In the genomic region with DNA sequence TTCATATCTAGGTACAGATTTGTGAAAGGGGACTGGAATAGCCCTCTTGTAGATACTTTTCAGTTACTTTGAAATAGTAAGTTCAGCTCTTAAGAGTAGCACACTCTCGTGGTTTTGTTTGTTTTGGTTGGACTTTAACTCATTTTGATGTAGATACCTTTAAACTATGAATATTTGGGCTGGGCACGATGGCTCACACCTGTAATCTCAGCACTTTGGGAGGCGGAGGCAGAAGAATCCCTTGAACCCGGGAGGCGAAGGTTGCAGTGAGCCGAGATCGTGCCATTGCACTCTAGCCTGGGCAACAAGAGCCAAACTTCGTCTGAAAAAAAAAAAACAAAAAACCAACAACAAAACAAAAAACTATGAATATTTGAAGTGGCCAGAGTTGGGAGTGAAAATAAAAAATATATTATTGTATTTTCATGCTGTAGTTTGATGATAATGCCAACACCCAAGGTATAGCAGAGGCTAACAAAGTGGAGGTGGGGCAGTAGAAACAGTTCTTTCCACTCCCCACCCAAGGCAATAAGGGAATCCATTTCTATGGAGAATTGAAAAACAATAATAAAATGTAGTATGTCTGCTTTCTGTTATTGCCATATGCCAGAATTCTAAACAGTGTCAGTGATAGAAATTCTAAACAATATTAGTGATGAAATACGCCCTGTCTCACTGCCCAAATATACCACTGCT, we compare ENCODE assay signal across 9 cellular contexts. TPM values are rescaled to one million over a fixed set of nuclear protein-coding genes. Genes with fewer than 3 reads are reported as not detected.
DNase-seq lines count a peak whose midpoint lies in the region; ATAC-seq and TF ChIP-seq lines count a peak whose summit lies in the region.
"Had no signal": no experiment of that assay in that cellular context is flagged by ENCODE, and none has a peak within 500 bp of the region (broad histone marks: within the 10 kb centered on the region; RNA-seq: fewer than 3 reads in every experiment).

No MANE protein-coding gene starts in this region.

- H3K9me3 Mint-ChIP-seq in naive B cell: no peaks in the 10 kb centered on the region

- H3K4me3 ChIP-seq in A673 (ENCODE audit: low read depth, low read length, poor library complexity, severe bottlenecking) (peak overlapping the region; percentile 73), HL-60 (replicated peaks; ENCODE audit: insufficient read depth, low read length) (peak overlapping the region; percentile 68), cardiac fibroblast (replicated peaks in 1 of 2; ENCODE audit: low read depth in 2 of 2, low read length in 2 of 2) (peak overlapping the region; percentile 76 to 91)

- H3K27ac Mint-ChIP-seq in naive B cell: peak overlapping the region in 2 of 6 donors; percentile 7 to 51

- H3K27me3 ChIP-seq in A673 (replicated peaks; ENCODE audit: insufficient read depth, low read depth, low read length, poor library complexity) (no peaks in the 10 kb centered on the region), HL-60 (ENCODE audit: insufficient read depth, poor library complexity, severe bottlenecking) (no peaks in the 10 kb centered on the region)

- no peak for TF ChIP-seq CTCF in A673 (conservative IDR thresholded peaks at IDR 0.05; ENCODE audit: low read depth, low read length)
- no peak for TF ChIP-seq CTCF in HL-60 (IDR thresholded peaks at IDR 0.05; ENCODE audit: insufficient read depth, low read length)
- TF ChIP-seq CTCF in cardiac fibroblast (IDR thresholded peaks at IDR 0.05; ENCODE audit: low read depth, low read length): no peak

- peaks cover 36 to 51% (median 40%) of the 10 kb centered on the region in 3 donors for H3K4me1 Mint-ChIP-seq in naive B cell

- H3K4me3 Mint-ChIP-seq in naive B cell: peak overlapping the region; percentile 78 to 99 (median 98)

- ATAC-seq in naive B cell (ENCODE audit: low read depth in 2 of 2): no peak

- peaks cover 14% of the 10 kb centered on the region for H3K36me3 ChIP-seq in A673 (ENCODE audit: insufficient read depth, low read length, poor library complexity, severe bottlenecking)

- POLR2A ChIA-PET in A673 (lab: Charles Lee; ENCODE audit: low non-redundant PET): no interaction called here

- BruUV-seq in A673 (replicated peaks; lab: Mats Ljungman, UMichigan): no TSS peak

- CTCF ChIA-PET in A673 (lab: Charles Lee): interaction anchor here (0.6 kb wide), 1 partner anchor 213 kb away, joined by 4 read pairs; no protein-coding TSS in a partner anchor

- H3K27me3 Mint-ChIP-seq in naive B cell: no peaks in the 10 kb centered on the region

- intact Hi-C loops in A673 (cut with micrococcal nuclease; ENCODE audit: unreplicated experiment): loop anchor here (10.0 kb wide), 1 partner anchor 472 kb away; the partner anchor contains the start of gene LRRC8B

- no peak for DNase-seq in A673 (ENCODE audit: low spot score)
- DNase-seq in HL-60 (ENCODE audit: low read depth in 1 of 2, low spot score in 1 of 2): no peak
- no peak for DNase-seq in cardiac fibroblast (ENCODE audit: low read depth in 2 of 2)
- no peak for DNase-seq in naive B cell
- DNase-seq in HK-2 (ENCODE audit: unreplicated experiment): no peak
- no peak for DNase-seq in AML-193 (lab: John Stamatoyannopoulos, UW)
- DNase-seq in COR-L47 (lab: John Stamatoyannopoulos, UW): no peak
- DNase-seq in NOMO-1 (lab: John Stamatoyannopoulos, UW; ENCODE audit: unreplicated experiment in 2 of 2): no peak
- DNase-seq: stimulated activated CD4-positive, alpha-beta T cell treated with anti-CD3 and anti-CD28 coated beads, Interleukin-1b, Interleukin-23, amount 100 ng/mL, for 48 hours had no signal

- H3K27ac ChIP-seq in A673 (ENCODE audit: low read depth, low read length, poor library complexity, severe bottlenecking): peak overlapping the region; percentile 96
- H3K27ac ChIP-seq in HL-60 (replicated peaks): peak overlapping the region; percentile 84; the same call in 1 of the 2 replicates

- H3K9me3 ChIP-seq in A673 (ENCODE audit: low read depth, low read length, poor library complexity, severe bottlenecking): no peaks in the 10 kb centered on the region

- H3K36me3 Mint-ChIP-seq in naive B cell: peaks cover 0 to 9% of the 10 kb centered on the region in 2 donors

- H3K4me1 ChIP-seq in A673 (ENCODE audit: insufficient read depth, low read length, poor library complexity, severe bottlenecking): peaks cover 51% of the 10 kb centered on the region

RNA-seq across cellular contexts. Expression of gene ZNF326, which starts 1.7 kb away (rescaled TPM):
- total RNA-seq in A673 (2021): 54.4 and 60.1 TPM in 2 replicates
- polyA plus RNA-seq in naive B cell (ENCODE audit: low read depth in 6 of 6): 10 to 100 TPM in 4 of 6 donors, 1 to 10 TPM in 2; 7.8 to 15.8 (median 12.0) TPM
